ENCODE assay signal across 9 cellular contexts in the genomic region with DNA sequence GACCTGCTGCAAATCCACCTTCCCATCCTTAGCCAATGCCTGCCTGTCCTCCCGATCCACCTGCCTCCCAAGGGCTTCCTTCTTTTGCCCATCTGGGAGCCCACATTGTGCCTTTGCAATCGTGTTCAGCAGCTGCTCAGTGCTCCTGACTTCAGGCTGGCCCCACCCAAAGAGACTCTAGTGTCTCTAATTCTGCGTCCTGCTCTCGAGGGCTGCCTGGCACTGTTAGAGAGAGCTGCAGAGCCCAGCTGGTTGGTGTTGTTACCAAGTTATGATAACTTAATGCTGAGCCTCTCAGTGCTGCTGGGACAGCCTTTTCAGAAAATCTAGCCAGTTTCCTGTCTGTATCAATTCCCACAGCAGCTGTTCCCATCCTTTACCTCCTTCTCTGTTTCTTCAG.
DNase-seq lines count a peak whose midpoint lies in the region; ATAC-seq and TF ChIP-seq lines count a peak whose summit lies in the region.
"Had no signal": no experiment of that assay in that cellular context is flagged by ENCODE, and none has a peak within 500 bp of the region (broad histone marks: within the 10 kb centered on the region; RNA-seq: fewer than 3 reads in every experiment).

No MANE protein-coding gene starts in this region.

- H3K79me2 ChIP-seq in hepatocyte = peaks cover 19% of the 10 kb centered on the region

- H3K27me3 ChIP-seq in hepatocyte (no peaks in the 10 kb centered on the region), Peyer's patch (no peaks in the 10 kb centered on the region)

- WGBS in hepatocyte (ENCODE audit: low lambda C conversion rate, missing lambda C conversion rate) = 75% methylated on average over 4 of the region's 4 CpGs

- no peaks in the 10 kb centered on the region for H3K27me3 Mint-ChIP-seq in activated T-cell treated with anti-CD3 and anti-CD28 coated beads, Interleukin-2, amount 50 U/mL, for 24 hours
- no peaks in the 10 kb centered on the region for H3K27me3 Mint-ChIP-seq in activated T-helper 17 cell treated with anti-CD3 and anti-CD28 coated beads, Interleukin-2, amount 50 U/mL, for 72 hours
- H3K27me3 Mint-ChIP-seq in type B pancreatic cell = no peaks in the 10 kb centered on the region

- peak overlapping the region; percentile 9 for H3K27ac ChIP-seq in hepatocyte
- peak overlapping the region in 2 of 4 donors; percentile 15 to 35 for H3K27ac ChIP-seq in Peyer's patch
- H3K27ac ChIP-seq: C4-2B had no signal

- H3K4me1 ChIP-seq in hepatocyte (ENCODE audit: insufficient read depth) (peaks cover 25% of the 10 kb centered on the region), Peyer's patch (peaks cover 0 to 21% (median 0%) of the 10 kb centered on the region in 4 donors)

- peak overlapping the region; percentile 70 for H3K27ac Mint-ChIP-seq in activated T-cell treated with anti-CD3 and anti-CD28 coated beads, Interleukin-2, amount 50 U/mL, for 24 hours
- peak overlapping the region; percentile 100 for H3K27ac Mint-ChIP-seq in activated T-helper 17 cell treated with anti-CD3 and anti-CD28 coated beads, Interleukin-2, amount 50 U/mL, for 72 hours
- peak overlapping the region; percentile 13 for H3K27ac Mint-ChIP-seq in type B pancreatic cell

- H3K4me3 ChIP-seq in hepatocyte (no peak overlapping the region), Peyer's patch (no peak overlapping the region)

- no peak for TF ChIP-seq CTCF in hepatocyte (IDR thresholded peaks at IDR 0.05; ENCODE audit: poor library complexity)
- TF ChIP-seq CTCF in type B pancreatic cell (conservative IDR thresholded peaks at IDR 0.05) = no peak
- TF ChIP-seq CTCF in Peyer's patch (IDR thresholded peaks at IDR 0.05) = no peak

- H3K4me3 Mint-ChIP-seq in activated T-cell treated with anti-CD3 and anti-CD28 coated beads, Interleukin-2, amount 50 U/mL, for 24 hours = no peak overlapping the region
- peak overlapping the region; percentile 89 for H3K4me3 Mint-ChIP-seq in activated T-helper 17 cell treated with anti-CD3 and anti-CD28 coated beads, Interleukin-2, amount 50 U/mL, for 72 hours
- H3K4me3 Mint-ChIP-seq in type B pancreatic cell = no peak overlapping the region

- DNase-seq in activated T-cell treated with anti-CD3 and anti-CD28 coated beads, Interleukin-2, amount 50 U/mL, for 24 hours = no peak
- no peak for DNase-seq in activated T-cell treated with anti-CD3 and anti-CD28 coated beads for 4 hours
- DNase-seq in hepatocyte (ENCODE audit: low spot score) = no peak
- no peak for DNase-seq in type B pancreatic cell (ENCODE audit: extremely low spot score, unreplicated experiment)
- DNase-seq in effector CD8-positive, alpha-beta T cell (lab: John Stamatoyannopoulos, UW) = no peak
- DNase-seq in hypothalamus (lab: John Stamatoyannopoulos, UW) = no peak
- DNase-seq in Peyer's patch = no peak

- no peak for ATAC-seq in activated T-helper 17 cell treated with anti-CD3 and anti-CD28 coated beads, Interleukin-2, amount 50 U/mL, for 72 hours (replicated peaks)

- no peak overlapping the region for H2AFZ ChIP-seq in hepatocyte

- H3K4me2 ChIP-seq in hepatocyte = no peak overlapping the region

- H3K9me3 ChIP-seq in hepatocyte (ENCODE audit: low read depth) (no peaks in the 10 kb centered on the region), Peyer's patch (no peaks in the 10 kb centered on the region)

- H4K20me1 ChIP-seq in hepatocyte (ENCODE audit: insufficient read depth, poor library complexity, severe bottlenecking) = no peaks in the 10 kb centered on the region

- peaks cover 37% of the 10 kb centered on the region for H3K36me3 Mint-ChIP-seq in activated T-cell treated with anti-CD3 and anti-CD28 coated beads, Interleukin-2, amount 50 U/mL, for 24 hours (ENCODE audit: low read depth)
- peaks cover 14% of the 10 kb centered on the region for H3K36me3 Mint-ChIP-seq in activated T-helper 17 cell treated with anti-CD3 and anti-CD28 coated beads, Interleukin-2, amount 50 U/mL, for 72 hours (ENCODE audit: low read depth)
- H3K36me3 Mint-ChIP-seq in type B pancreatic cell = no peaks in the 10 kb centered on the region

- H3K9me2 ChIP-seq in hepatocyte (replicated peaks; ENCODE audit: insufficient read depth) = no peaks in the 10 kb centered on the region

- no peak for TF ChIP-seq POLR2A in Peyer's patch (IDR thresholded peaks at IDR 0.05)

- H3K4me1 Mint-ChIP-seq in activated T-cell treated with anti-CD3 and anti-CD28 coated beads, Interleukin-2, amount 50 U/mL, for 24 hours (ENCODE audit: low read depth) = peaks cover 57% of the 10 kb centered on the region
- peaks cover 44% of the 10 kb centered on the region for H3K4me1 Mint-ChIP-seq in activated T-helper 17 cell treated with anti-CD3 and anti-CD28 coated beads, Interleukin-2, amount 50 U/mL, for 72 hours
- peaks cover 25% of the 10 kb centered on the region for H3K4me1 Mint-ChIP-seq in type B pancreatic cell (ENCODE audit: unreplicated experiment)

- H3K36me3 ChIP-seq in hepatocyte (replicated peaks; ENCODE audit: insufficient read depth, low read depth) (no peaks in the 10 kb centered on the region), Peyer's patch (peaks cover 0 to 8% (median 0%) of the 10 kb centered on the region in 3 donors)

- peaks cover 11% of the 10 kb centered on the region for H3K9me3 Mint-ChIP-seq in activated T-cell treated with anti-CD3 and anti-CD28 coated beads, Interleukin-2, amount 50 U/mL, for 24 hours
- H3K9me3 Mint-ChIP-seq in activated T-helper 17 cell treated with anti-CD3 and anti-CD28 coated beads, Interleukin-2, amount 50 U/mL, for 72 hours = no peaks in the 10 kb centered on the region
- H3K9me3 Mint-ChIP-seq in type B pancreatic cell = no peaks in the 10 kb centered on the region

Comparison
In these comparisons a context has a peak if more than half of its experiments do, and no peak if none do; other contexts are left out.
1. H3K27ac Mint-ChIP-seq: peak in every context shown above with its lines; median percentile 100 in activated T-helper 17 cell treated with anti-CD3 and anti-CD28 coated beads, Interleukin-2, amount 50 U/mL, for 72 hours; 70 in activated T-cell treated with anti-CD3 and anti-CD28 coated beads, Interleukin-2, amount 50 U/mL, for 24 hours; 13 in type B pancreatic cell.